ENCODE assay signal across 1 cellular context in the genomic region with DNA sequence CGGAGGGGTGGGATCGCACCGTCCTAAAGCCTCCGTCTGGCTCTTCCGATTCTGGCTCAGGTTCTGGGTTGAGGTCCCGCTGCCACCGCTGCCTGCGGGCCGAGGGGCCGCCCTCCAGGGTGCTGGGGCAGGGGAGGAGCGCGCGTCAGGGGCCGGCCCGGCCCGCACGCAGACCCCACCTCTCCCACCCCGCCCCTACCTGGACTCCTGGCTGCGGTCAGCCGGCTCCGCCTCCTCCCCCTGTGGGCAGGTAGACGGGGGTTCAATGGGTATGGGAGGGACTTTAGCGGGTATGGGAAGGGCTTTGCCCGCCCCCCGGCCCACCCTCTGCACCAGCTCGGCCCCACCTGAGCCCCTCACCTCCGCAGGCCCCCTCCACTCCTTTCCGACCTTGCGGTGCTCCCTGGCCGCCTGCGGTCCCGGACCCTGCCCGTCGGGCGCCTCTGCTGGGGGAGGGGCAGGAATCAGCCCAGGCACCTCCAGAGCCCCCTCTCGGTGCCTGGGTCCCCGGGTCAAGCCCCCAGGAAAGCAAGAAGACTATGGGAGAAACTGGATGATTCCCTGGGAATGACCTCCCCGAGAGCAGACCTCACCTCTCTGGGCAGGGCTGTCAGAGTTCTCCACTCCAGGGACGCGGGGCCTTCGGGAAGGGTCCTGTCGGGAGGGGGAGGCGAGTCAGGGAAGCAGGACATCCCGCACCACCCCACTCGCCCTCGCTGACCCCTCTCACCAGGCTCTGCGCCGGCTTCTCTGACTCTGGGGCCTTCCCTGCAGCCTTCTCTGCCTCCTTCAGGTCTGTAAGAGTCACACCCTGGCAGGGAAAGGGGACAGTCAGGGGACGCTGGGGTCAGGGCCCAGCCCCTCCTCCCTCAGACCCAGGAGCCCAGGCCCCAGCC.
TF ChIP-seq lines count a peak whose summit lies in the region.

No MANE protein-coding gene starts in this region.

TF ChIP-seq in WTC11, 78 proteins besides CTCF, POLR2A, EP300 and RAD21 (continued from another document):
- TF ChIP-seq, protein P1, sequence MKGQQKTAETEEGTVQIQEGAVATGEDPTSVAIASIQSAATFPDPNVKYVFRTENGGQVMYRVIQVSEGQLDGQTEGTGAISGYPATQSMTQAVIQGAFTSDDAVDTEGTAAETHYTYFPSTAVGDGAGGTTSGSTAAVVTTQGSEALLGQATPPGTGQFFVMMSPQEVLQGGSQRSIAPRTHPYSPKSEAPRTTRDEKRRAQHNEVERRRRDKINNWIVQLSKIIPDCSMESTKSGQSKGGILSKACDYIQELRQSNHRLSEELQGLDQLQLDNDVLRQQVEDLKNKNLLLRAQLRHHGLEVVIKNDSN (CRISPR knock-in tag; IDR thresholded peaks at IDR 0.05): peak; percentile 22; the same call in 1 of the 2 replicates
- TF ChIP-seq RORB (CRISPR knock-in tag; IDR thresholded peaks at IDR 0.05) (no peak), GABPB1 (CRISPR knock-in tag; IDR thresholded peaks at IDR 0.05) (no peak), JUN (CRISPR knock-in tag; IDR thresholded peaks at IDR 0.05) (no peak), RELA (CRISPR knock-in tag; IDR thresholded peaks at IDR 0.05; ENCODE audit: borderline replicate concordance) (no peak), TCF7 (CRISPR knock-in tag; IDR thresholded peaks at IDR 0.05; ENCODE audit: low read depth) (no peak), ZNF232 (CRISPR knock-in tag; IDR thresholded peaks at IDR 0.05) (0 out of 2 replicates have a peak, but pooled peaks have one; percentile 48), SMAD3 (CRISPR knock-in tag; IDR thresholded peaks at IDR 0.05; ENCODE audit: borderline replicate concordance) (no peak), SP1 (CRISPR knock-in tag; conservative IDR thresholded peaks at IDR 0.05) (no peak; the same call in none of the 2 replicates), KAT7 (CRISPR knock-in tag; IDR thresholded peaks at IDR 0.05; ENCODE audit: borderline replicate concordance) (no peak), ATF1 (CRISPR knock-in tag; IDR thresholded peaks at IDR 0.05) (no peak), CREM (CRISPR knock-in tag; IDR thresholded peaks at IDR 0.05) (no peak)
- TF ChIP-seq, protein P2, sequence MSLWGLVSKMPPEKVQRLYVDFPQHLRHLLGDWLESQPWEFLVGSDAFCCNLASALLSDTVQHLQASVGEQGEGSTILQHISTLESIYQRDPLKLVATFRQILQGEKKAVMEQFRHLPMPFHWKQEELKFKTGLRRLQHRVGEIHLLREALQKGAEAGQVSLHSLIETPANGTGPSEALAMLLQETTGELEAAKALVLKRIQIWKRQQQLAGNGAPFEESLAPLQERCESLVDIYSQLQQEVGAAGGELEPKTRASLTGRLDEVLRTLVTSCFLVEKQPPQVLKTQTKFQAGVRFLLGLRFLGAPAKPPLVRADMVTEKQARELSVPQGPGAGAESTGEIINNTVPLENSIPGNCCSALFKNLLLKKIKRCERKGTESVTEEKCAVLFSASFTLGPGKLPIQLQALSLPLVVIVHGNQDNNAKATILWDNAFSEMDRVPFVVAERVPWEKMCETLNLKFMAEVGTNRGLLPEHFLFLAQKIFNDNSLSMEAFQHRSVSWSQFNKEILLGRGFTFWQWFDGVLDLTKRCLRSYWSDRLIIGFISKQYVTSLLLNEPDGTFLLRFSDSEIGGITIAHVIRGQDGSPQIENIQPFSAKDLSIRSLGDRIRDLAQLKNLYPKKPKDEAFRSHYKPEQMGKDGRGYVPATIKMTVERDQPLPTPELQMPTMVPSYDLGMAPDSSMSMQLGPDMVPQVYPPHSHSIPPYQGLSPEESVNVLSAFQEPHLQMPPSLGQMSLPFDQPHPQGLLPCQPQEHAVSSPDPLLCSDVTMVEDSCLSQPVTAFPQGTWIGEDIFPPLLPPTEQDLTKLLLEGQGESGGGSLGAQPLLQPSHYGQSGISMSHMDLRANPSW (CRISPR knock-in tag; conservative IDR thresholded peaks at IDR 0.05; ENCODE audit: low read depth): no peak
- TF ChIP-seq, protein P3, sequence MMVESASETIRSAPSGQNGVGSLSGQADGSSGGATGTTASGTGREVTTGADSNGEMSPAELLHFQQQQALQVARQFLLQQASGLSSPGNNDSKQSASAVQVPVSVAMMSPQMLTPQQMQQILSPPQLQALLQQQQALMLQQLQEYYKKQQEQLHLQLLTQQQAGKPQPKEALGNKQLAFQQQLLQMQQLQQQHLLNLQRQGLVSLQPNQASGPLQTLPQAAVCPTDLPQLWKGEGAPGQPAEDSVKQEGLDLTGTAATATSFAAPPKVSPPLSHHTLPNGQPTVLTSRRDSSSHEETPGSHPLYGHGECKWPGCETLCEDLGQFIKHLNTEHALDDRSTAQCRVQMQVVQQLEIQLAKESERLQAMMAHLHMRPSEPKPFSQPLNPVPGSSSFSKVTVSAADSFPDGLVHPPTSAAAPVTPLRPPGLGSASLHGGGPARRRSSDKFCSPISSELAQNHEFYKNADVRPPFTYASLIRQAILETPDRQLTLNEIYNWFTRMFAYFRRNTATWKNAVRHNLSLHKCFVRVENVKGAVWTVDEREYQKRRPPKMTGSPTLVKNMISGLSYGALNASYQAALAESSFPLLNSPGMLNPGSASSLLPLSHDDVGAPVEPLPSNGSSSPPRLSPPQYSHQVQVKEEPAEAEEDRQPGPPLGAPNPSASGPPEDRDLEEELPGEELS (CRISPR knock-in tag; IDR thresholded peaks at IDR 0.05): 0 out of 2 replicates have a peak, but pooled peaks have one; percentile 23
